ENCODE assay signal across 8 cellular contexts in genomic region chr7:135672560-135673359, GRCh38. TPM values are rescaled to one million over a fixed set of nuclear protein-coding genes. Genes with fewer than 3 reads are reported as not detected.
DNase-seq lines count a peak whose midpoint lies in the region; ATAC-seq and TF ChIP-seq lines count a peak whose summit lies in the region.

No MANE protein-coding gene starts in this region.

- TF ChIP-seq POLR2A in erythroblast (IDR thresholded peaks at IDR 0.05; ENCODE audit: low read length): no peak

- H3K36me3 ChIP-seq in SJCRH30: peaks cover 27% of the 10 kb centered on the region; the same call in 1 of the 2 replicates

- H3K9me3 ChIP-seq in SJCRH30 (replicated peaks): no peaks in the 10 kb centered on the region; the same call in 1 of the 2 replicates

- peaks cover 17% of the 10 kb centered on the region for H3K4me1 ChIP-seq in SJCRH30

- DNase-seq in EH (ENCODE audit: low read depth): peak; percentile 77
- peak; percentile 48 to 86 for DNase-seq in SJCRH30
- DNase-seq in erythroblast (lab: John Stamatoyannopoulos, UW): peak; percentile 67 to 81
- DNase-seq in stimulated activated CD4-positive, alpha-beta T cell treated with anti-CD3 and anti-CD28 coated beads, Interleukin-2, amount 100 ng/mL, for 24 hours: no peak
- no peak for DNase-seq in NOMO-1 treated with DMSO at 0.1 percent for 48 hours (lab: John Stamatoyannopoulos, UW; ENCODE audit: unreplicated experiment)

- H3K27me3 Mint-ChIP-seq in nephron (ENCODE audit: low read depth): no peaks in the 10 kb centered on the region

- no peaks in the 10 kb centered on the region for H3K27me3 ChIP-seq in SJCRH30

- ATAC-seq in GM21576 (IDR thresholded peaks at IDR 0.05; ENCODE audit: unreplicated experiment): peak; percentile 74

- TF ChIP-seq CTCF in LNCAP (IDR thresholded peaks at IDR 0.05): peak; percentile 89
- peak; percentile 72 to 86 (median 74) for TF ChIP-seq CTCF in nephron (IDR thresholded peaks at IDR 0.05; ENCODE audit: unreplicated experiment in 3 of 3)

- no peaks in the 10 kb centered on the region for H3K9me3 Mint-ChIP-seq in nephron

- no peak overlapping the region; the same call in 1 of the 2 replicates for H3K27ac ChIP-seq in SJCRH30

- H3K27ac Mint-ChIP-seq in nephron: peak overlapping the region; percentile 35 to 53 (median 43)

- no peak overlapping the region for H3K4me3 Mint-ChIP-seq in nephron

- peaks cover 18% of the 10 kb centered on the region for H3K4me1 Mint-ChIP-seq in nephron

- peaks cover 30% of the 10 kb centered on the region for H3K36me3 Mint-ChIP-seq in nephron (ENCODE audit: low read depth)

- H3K4me3 ChIP-seq in SJCRH30: no peak overlapping the region

RNA-seq across cellular contexts. Expression of gene STMP1, which starts 10.4 kb away (rescaled TPM):
- total RNA-seq in SJCRH30 (2014; rRNA removed; shearing (Covaris generic)): 24.7 and 27.3 TPM in 2 replicates

RNA-seq across cellular contexts. Expression of gene SLC13A4, which starts 55.2 kb away (rescaled TPM):
- 0.08 and 0.30 TPM in 2 replicates for total RNA-seq in SJCRH30 (2014; rRNA removed; shearing (Covaris generic))

Comparison
In these comparisons a context has a peak if more than half of its experiments do, and no peak if none do; other contexts are left out.
1. DNase-seq: peak in EH (single experiment), SJCRH30 (2 of 2) and erythroblast (2 of 2); none in stimulated activated CD4-positive, alpha-beta T cell treated with anti-CD3 and anti-CD28 coated beads, Interleukin-2, amount 100 ng/mL, for 24 hours (0 of 2) and NOMO-1 treated with DMSO at 0.1 percent for 48 hours (single experiment).